6 cellular contexts compared by ENCODE assay signal in the genomic region with DNA sequence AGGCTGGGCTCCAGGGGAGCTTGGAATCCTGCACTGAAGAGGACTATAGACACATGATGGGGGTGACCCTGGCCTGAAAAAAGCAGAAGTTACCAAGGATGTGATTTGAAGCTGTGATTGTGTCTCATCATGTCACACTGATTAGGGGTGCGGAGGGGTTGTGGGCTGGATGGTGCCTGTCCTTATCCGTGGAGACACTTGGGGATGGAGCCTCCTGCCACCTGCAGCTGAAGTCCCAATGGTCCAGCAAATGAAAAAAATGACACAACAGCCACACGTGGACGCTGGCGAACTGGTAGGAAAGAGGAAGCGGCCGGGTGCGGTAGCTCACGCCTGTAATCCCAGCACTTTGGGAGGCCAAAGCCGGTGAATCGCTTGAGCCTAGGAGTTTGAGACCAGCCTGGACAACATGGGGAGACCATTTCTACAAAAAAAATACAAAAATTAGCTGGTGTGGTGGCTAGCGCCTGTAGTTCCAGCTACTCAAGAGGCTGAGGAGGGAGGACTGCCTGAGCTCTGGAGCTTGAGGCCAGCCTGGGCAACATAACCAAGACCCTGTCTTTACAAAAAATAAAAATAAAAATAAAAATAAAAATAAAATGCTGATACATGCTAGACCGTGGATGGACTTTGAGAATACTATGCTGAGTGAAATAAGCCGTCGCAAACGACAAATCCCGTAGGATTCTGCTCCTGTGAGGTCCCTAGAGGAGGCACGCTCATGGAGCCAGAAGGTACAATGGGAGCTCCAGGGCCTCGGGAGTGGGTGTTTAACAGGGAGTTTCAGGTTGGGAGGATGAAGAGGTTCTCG. TPM values are rescaled to one million over a fixed set of nuclear protein-coding genes. Genes with fewer than 3 reads are reported as not detected.
DNase-seq lines count a peak whose midpoint lies in the region; ATAC-seq and TF ChIP-seq lines count a peak whose summit lies in the region.

No MANE protein-coding gene starts in this region.

- H3K4me3 ChIP-seq in OCI-LY3 (ENCODE audit: low read length) (peak overlapping the region; percentile 85), urinary bladder (ENCODE audit: low read depth, low read length) (no peak overlapping the region)

- peak; percentile 2 for ATAC-seq in GM18511 (IDR thresholded peaks at IDR 0.05; ENCODE audit: unreplicated experiment)
- ATAC-seq in left cardiac atrium = no peak
- no peak for ATAC-seq in HG02885 (IDR thresholded peaks at IDR 0.05; ENCODE audit: poor library complexity, unreplicated experiment)

- DNase-seq in left cardiac atrium = peak; percentile 43
- no peak for DNase-seq in stimulated activated CD4-positive, alpha-beta T cell treated with anti-CD3 and anti-CD28 coated beads, Interleukin-12 subunit alpha, Interleukin-12 subunit beta, amount 100 ng/mL, for 4 hours

- peak overlapping the region; percentile 44; the same call in 1 of the 2 replicates for H2AFZ ChIP-seq in OCI-LY3 (ENCODE audit: low read depth, low read length)

- WGBS in urinary bladder = 53% methylated on average over 20 of the region's 20 CpGs

- H3K79me2 ChIP-seq in OCI-LY3 (ENCODE audit: low read length) = peaks cover 9% of the 10 kb centered on the region

- intact Hi-C loops in left cardiac atrium (cut with DNase I) = loop anchor here in 1 of 2 donors (5.0 kb wide), 1 partner anchor 43 kb away; a partner anchor contains a TSS

- H3K4me1 ChIP-seq in OCI-LY3 (ENCODE audit: low read length) (peaks cover 10% of the 10 kb centered on the region), urinary bladder (ENCODE audit: insufficient read depth) (peaks cover 2% of the 10 kb centered on the region)

- no peaks in the 10 kb centered on the region for H3K27me3 ChIP-seq in OCI-LY3 (ENCODE audit: low read depth, low read length)

- peak overlapping the region; percentile 81 for H3K9ac ChIP-seq in OCI-LY3 (ENCODE audit: low read length)

- H3K36me3 ChIP-seq in OCI-LY3 (replicated peaks; ENCODE audit: low read depth, low read length) (no peaks in the 10 kb centered on the region), urinary bladder (ENCODE audit: insufficient read depth) (no peaks in the 10 kb centered on the region)

- peak overlapping the region; percentile 54 for H3K27ac ChIP-seq in OCI-LY3 (ENCODE audit: low read length)
- H3K27ac ChIP-seq in urinary bladder (ENCODE audit: low read depth) = peak overlapping the region; percentile 83

- peak overlapping the region; percentile 77 for H3K4me2 ChIP-seq in OCI-LY3 (ENCODE audit: low read length)

- TF ChIP-seq CTCF in OCI-LY3 (IDR thresholded peaks at IDR 0.05; ENCODE audit: low read depth, low read length) = no peak

- no peaks in the 10 kb centered on the region for H4K20me1 ChIP-seq in OCI-LY3 (ENCODE audit: insufficient read depth, low read length)

- no peaks in the 10 kb centered on the region for H3K9me3 ChIP-seq in OCI-LY3 (ENCODE audit: insufficient read depth, low read length)

RNA-seq across cellular contexts. Expression of a gene that starts 0.8 kb away (rescaled TPM):
- 10 to 100 TPM; 10.4 to 10.5 TPM for total RNA-seq in left cardiac atrium
- total RNA-seq in urinary bladder = 5.4 TPM
- polyA plus RNA-seq in urinary bladder = 6.6 TPM

RNA-seq across cellular contexts. Expression of a gene that starts 15.0 kb away (rescaled TPM):
- total RNA-seq in left cardiac atrium = 1 to 10 TPM; 2.2 to 2.3 TPM
- total RNA-seq in urinary bladder = 4.0 TPM
- 5.4 TPM for polyA plus RNA-seq in urinary bladder

RNA-seq across cellular contexts. Expression of a gene that starts 24.7 kb away (rescaled TPM):
- total RNA-seq in left cardiac atrium = 100 to 1,000 TPM; 153 to 185 TPM
- total RNA-seq in urinary bladder = 103 TPM
- 492 TPM for polyA plus RNA-seq in urinary bladder

RNA-seq across cellular contexts. Expression of a gene that starts 43.1 kb away (rescaled TPM):
- total RNA-seq in left cardiac atrium (100 to 1,000 TPM; 194 to 201 TPM), urinary bladder (29.1 TPM)
- 8.4 TPM for polyA plus RNA-seq in urinary bladder

RNA-seq across cellular contexts. Expression of a gene that starts 55.7 kb away (rescaled TPM):
- total RNA-seq in left cardiac atrium (10 to 100 TPM; 43.5 to 48.9 TPM), urinary bladder (22.5 TPM)
- 109 TPM for polyA plus RNA-seq in urinary bladder
